Comparison of ENCODE assay signal across 8 cellular contexts in the genomic region with DNA sequence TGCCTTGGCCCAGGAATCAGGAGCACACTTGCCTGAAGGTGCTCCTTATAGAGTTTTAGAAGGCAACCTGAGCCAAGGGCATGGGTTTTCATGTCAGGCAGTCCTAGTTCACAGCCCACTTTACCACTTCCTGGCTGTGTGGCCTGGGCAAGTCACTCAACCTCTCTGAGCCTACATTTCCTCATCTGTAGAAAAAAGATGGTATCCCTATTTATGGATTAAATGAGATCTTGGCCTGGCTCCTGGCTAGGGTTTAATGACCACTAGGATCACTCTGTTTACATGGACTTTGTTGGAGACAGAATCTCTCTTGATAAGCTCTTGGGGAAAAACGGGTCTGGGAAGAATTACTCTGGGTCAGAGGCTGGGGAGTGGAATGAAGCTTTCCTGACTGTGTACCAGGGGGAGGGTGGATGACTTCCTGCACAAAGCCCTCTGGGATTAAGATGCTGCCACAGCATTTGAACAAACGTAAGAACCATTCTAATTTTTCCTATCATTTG. TPM values are rescaled to one million over a fixed set of nuclear protein-coding genes. Genes with fewer than 3 reads are reported as not detected.
DNase-seq lines count a peak whose midpoint lies in the region; ATAC-seq and TF ChIP-seq lines count a peak whose summit lies in the region.

No MANE protein-coding gene starts in this region.

- DNase-seq in right cardiac atrium = peak in 1 of 3 donors; percentile 22
- DNase-seq in left cardiac atrium = no peak
- DNase-seq in uterus = no peak
- no peak for DNase-seq in NCI-H1694 treated with DMSO at 0.1 percent for 48 hours (lab: John Stamatoyannopoulos, UW)
- DNase-seq in lower leg skin (ENCODE audit: low spot score in 2 of 2) = no peak
- no peak for DNase-seq in NCI-H1417 (lab: John Stamatoyannopoulos, UW)

- no peak for TF ChIP-seq CTCF in brain (conservative IDR thresholded peaks at IDR 0.05)
- no peak for TF ChIP-seq CTCF in uterus (IDR thresholded peaks at IDR 0.05)
- TF ChIP-seq CTCF in lower leg skin (IDR thresholded peaks at IDR 0.05) = no peak

- H3K9ac ChIP-seq in mucosa of rectum (ENCODE audit: low read depth in 1 of 2, low read length in 2 of 2) = peak overlapping the region; percentile 78 to 90

- peak overlapping the region in 4 of 5 experiments; percentile 13 to 95 (median 59) for H3K27ac Mint-ChIP-seq in brain

- no peak overlapping the region for H3K4me3 ChIP-seq in right cardiac atrium (ENCODE audit: low read length)
- peak overlapping the region in 1 of 2 donors; percentile 96 for H3K4me3 ChIP-seq in mucosa of rectum (ENCODE audit: low read length in 2 of 2)
- H3K4me3 ChIP-seq in uterus = no peak overlapping the region
- H3K4me3 ChIP-seq in lower leg skin (ENCODE audit: low read depth, poor library complexity, severe bottlenecking) = no peak overlapping the region

- peaks cover 53% of the 10 kb centered on the region for H3K4me1 Mint-ChIP-seq in brain

- H3K9me3 ChIP-seq in right cardiac atrium (ENCODE audit: control insufficient read depth, low read length) (no peaks in the 10 kb centered on the region), mucosa of rectum (ENCODE audit: control insufficient read depth in 2 of 2, low read length in 2 of 2) (no peaks in the 10 kb centered on the region), uterus (no peaks in the 10 kb centered on the region)

- H3K4me3 Mint-ChIP-seq in brain = peak overlapping the region; percentile 68 to 97 (median 87)

- no peaks in the 10 kb centered on the region for H3K36me3 Mint-ChIP-seq in brain

- H3K36me3 ChIP-seq in mucosa of rectum (ENCODE audit: control insufficient read depth in 2 of 2, insufficient read depth in 2 of 2, low read length in 2 of 2) = no peaks in the 10 kb centered on the region
- no peaks in the 10 kb centered on the region for H3K36me3 ChIP-seq in uterus

- H3K9me3 Mint-ChIP-seq in brain = peaks cover 0 to 3% (median 1%) of the 10 kb centered on the region in 5 experiments

- 18% methylated on average over 2 of the region's 2 CpGs for WGBS in right cardiac atrium
- WGBS in lower leg skin, 2 donors = 19 to 24% methylated on average over 2 of the region's 2 CpGs

- H3K27me3 ChIP-seq in right cardiac atrium (ENCODE audit: control insufficient read depth, insufficient read depth) (no peaks in the 10 kb centered on the region), mucosa of rectum (ENCODE audit: control insufficient read depth in 2 of 2, insufficient read depth in 2 of 2, low read length in 2 of 2) (no peaks in the 10 kb centered on the region), uterus (no peaks in the 10 kb centered on the region)

- H3K27me3 Mint-ChIP-seq in brain = peaks cover 61% of the 10 kb centered on the region

- H3K27ac ChIP-seq in right cardiac atrium (ENCODE audit: low read length) = peak overlapping the region; percentile 92
- H3K27ac ChIP-seq in mucosa of rectum (ENCODE audit: low read depth in 2 of 2, low read length in 2 of 2) = peak overlapping the region; percentile 88 to 95
- H3K27ac ChIP-seq in uterus = peak overlapping the region; percentile 95 to 97

- TF ChIP-seq POLR2A in uterus (IDR thresholded peaks at IDR 0.05) (no peak), lower leg skin (IDR thresholded peaks at IDR 0.05) (no peak)

- ATAC-seq in right cardiac atrium (peak in 1 of 2 donors; percentile 2), left cardiac atrium (no peak)

- intact Hi-C loops in right cardiac atrium (cut with DNase I) = no loop called here
- intact Hi-C loops in left cardiac atrium (cut with DNase I) = loop anchor here in 1 of 2 donors (2.0 kb wide), 1 partner anchor 72 kb away; a partner anchor contains a TSS
- intact Hi-C loops in uterus (cut with DNase I; ENCODE audit: low total_unique reads) = no loop called here
- intact Hi-C loops in lower leg skin (cut with DNase I; ENCODE audit: low total_unique reads) = no loop called here

- H3K4me1 ChIP-seq in right cardiac atrium (ENCODE audit: control insufficient read depth, insufficient read depth, low read length) (peaks cover 17% of the 10 kb centered on the region), mucosa of rectum (ENCODE audit: control insufficient read depth in 2 of 2, insufficient read depth in 2 of 2, low read length in 2 of 2) (peaks cover 26 to 29% of the 10 kb centered on the region in 2 donors), uterus (peaks cover 7 to 14% of the 10 kb centered on the region in 2 donors)

RNA-seq across cellular contexts. Expression of a gene that starts 2.3 kb away (rescaled TPM):
- total RNA-seq in right cardiac atrium (100 to 1,000 TPM in 1 of 4 donors, 10 to 100 TPM in 3; 55.6 to 154 (median 83.4) TPM), left cardiac atrium (100 to 1,000 TPM; 147 to 411 TPM), uterus (100 to 1,000 TPM in 1 of 4 donors, 10 to 100 TPM in 1, under 1 TPM in 2; 0.69 to 152 (median 17.4) TPM), lower leg skin (100 to 1,000 TPM in 3 of 4 donors, 10 to 100 TPM in 1; 35.8 to 190 (median 135) TPM)
- polyA plus RNA-seq in right cardiac atrium (140 TPM), brain (ENCODE audit: insufficient read depth, low read depth, low replicate concordance) (280 TPM)

RNA-seq across cellular contexts. Expression of a gene that starts 14.9 kb away (rescaled TPM):
- total RNA-seq in right cardiac atrium (10 to 100 TPM; 58.7 to 88.4 (median 68.4) TPM), left cardiac atrium (100 to 1,000 TPM in 1 of 2 donors, 10 to 100 TPM in 1; 84.7 to 114 TPM), uterus (10 to 100 TPM in 2 of 4 donors, under 1 TPM in 1, not detected in 1; 0.48 to 51.9 (median 51.2) TPM), lower leg skin (100 to 1,000 TPM; 140 to 437 (median 224) TPM)
- polyA plus RNA-seq in right cardiac atrium (129 TPM), brain (ENCODE audit: insufficient read depth, low read depth, low replicate concordance) (112 TPM)

RNA-seq across cellular contexts. Expression of a gene that starts 21.3 kb away (rescaled TPM):
- total RNA-seq in right cardiac atrium = 1 to 10 TPM; 2.0 to 6.1 (median 3.3) TPM
- polyA plus RNA-seq in right cardiac atrium = 24.7 TPM
- 10 to 100 TPM in 1 of 2 donors, 1 to 10 TPM in 1; 8.2 to 11.5 TPM for total RNA-seq in left cardiac atrium
- polyA plus RNA-seq in brain (ENCODE audit: insufficient read depth, low read depth, low replicate concordance) = 874 TPM
- total RNA-seq in uterus = not detected
- total RNA-seq in lower leg skin = 1 to 10 TPM in 1 of 4 donors, not detected in 3; 1.2 TPM

RNA-seq across cellular contexts. Expression of a gene that starts 21.8 kb away (rescaled TPM):
- total RNA-seq in right cardiac atrium = 10 to 100 TPM in 1 of 4 donors, 1 to 10 TPM in 3; 3.0 to 26.7 (median 6.6) TPM
- polyA plus RNA-seq in right cardiac atrium = 18.0 TPM
- 10 to 100 TPM; 15.2 to 50.8 TPM for total RNA-seq in left cardiac atrium
- polyA plus RNA-seq in brain (ENCODE audit: insufficient read depth, low read depth, low replicate concordance) = 33.3 TPM
- total RNA-seq in uterus = 10 to 100 TPM in 1 of 4 donors, 1 to 10 TPM in 1, not detected in 2; 6.2 to 16.6 TPM
- total RNA-seq in lower leg skin = 10 to 100 TPM; 14.1 to 29.7 (median 17.1) TPM

RNA-seq across cellular contexts. Expression of a gene that starts 27.8 kb away (rescaled TPM):
- total RNA-seq in right cardiac atrium (10 to 100 TPM in 1 of 4 donors, 1 to 10 TPM in 3; 1.6 to 27.5 (median 6.0) TPM), left cardiac atrium (100 to 1,000 TPM in 1 of 2 donors, 10 to 100 TPM in 1; 19.0 to 104 TPM), uterus (10 to 100 TPM in 1 of 4 donors, not detected in 3; 13.8 TPM), lower leg skin (10 to 100 TPM in 2 of 4 donors, 1 to 10 TPM in 2; 3.7 to 23.3 (median 11.2) TPM)
- polyA plus RNA-seq in right cardiac atrium (73.4 TPM), brain (ENCODE audit: insufficient read depth, low read depth, low replicate concordance) (2.2 TPM)
